Comparison of ENCODE assay signal across 1 cellular context in genomic region chr14:92693998-92694780, GRCh38.
TF ChIP-seq lines count a peak whose summit lies in the region.

No MANE protein-coding gene starts in this region.

TF ChIP-seq in K562, 482 proteins besides CTCF, POLR2A, EP300 and RAD21 (continued from another document):
- no peak for TF ChIP-seq MAZ (CRISPR knock-in tag; conservative IDR thresholded peaks at IDR 0.05 in 1 of 2, IDR thresholded peaks at IDR 0.05 in 1 of 2)
- TF ChIP-seq, protein P1, sequence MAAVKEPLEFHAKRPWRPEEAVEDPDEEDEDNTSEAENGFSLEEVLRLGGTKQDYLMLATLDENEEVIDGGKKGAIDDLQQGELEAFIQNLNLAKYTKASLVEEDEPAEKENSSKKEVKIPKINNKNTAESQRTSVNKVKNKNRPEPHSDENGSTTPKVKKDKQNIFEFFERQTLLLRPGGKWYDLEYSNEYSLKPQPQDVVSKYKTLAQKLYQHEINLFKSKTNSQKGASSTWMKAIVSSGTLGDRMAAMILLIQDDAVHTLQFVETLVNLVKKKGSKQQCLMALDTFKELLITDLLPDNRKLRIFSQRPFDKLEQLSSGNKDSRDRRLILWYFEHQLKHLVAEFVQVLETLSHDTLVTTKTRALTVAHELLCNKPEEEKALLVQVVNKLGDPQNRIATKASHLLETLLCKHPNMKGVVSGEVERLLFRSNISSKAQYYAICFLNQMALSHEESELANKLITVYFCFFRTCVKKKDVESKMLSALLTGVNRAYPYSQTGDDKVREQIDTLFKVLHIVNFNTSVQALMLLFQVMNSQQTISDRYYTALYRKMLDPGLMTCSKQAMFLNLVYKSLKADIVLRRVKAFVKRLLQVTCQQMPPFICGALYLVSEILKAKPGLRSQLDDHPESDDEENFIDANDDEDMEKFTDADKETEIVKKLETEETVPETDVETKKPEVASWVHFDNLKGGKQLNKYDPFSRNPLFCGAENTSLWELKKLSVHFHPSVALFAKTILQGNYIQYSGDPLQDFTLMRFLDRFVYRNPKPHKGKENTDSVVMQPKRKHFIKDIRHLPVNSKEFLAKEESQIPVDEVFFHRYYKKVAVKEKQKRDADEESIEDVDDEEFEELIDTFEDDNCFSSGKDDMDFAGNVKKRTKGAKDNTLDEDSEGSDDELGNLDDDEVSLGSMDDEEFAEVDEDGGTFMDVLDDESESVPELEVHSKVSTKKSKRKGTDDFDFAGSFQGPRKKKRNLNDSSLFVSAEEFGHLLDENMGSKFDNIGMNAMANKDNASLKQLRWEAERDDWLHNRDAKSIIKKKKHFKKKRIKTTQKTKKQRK (IDR thresholded peaks at IDR 0.05; ENCODE audit: borderline replicate concordance, low read depth, low read length) = no peak
- no peak for TF ChIP-seq CC2D1A (IDR thresholded peaks at IDR 0.05)
